Comparison of ENCODE assay signal across 15 cellular contexts in genomic region chr10:3542185-3542611, GRCh38.
DNase-seq lines count a peak whose midpoint lies in the region; ATAC-seq and TF ChIP-seq lines count a peak whose summit lies in the region.
"Had no signal": no experiment of that assay in that cellular context is flagged by ENCODE, and none has a peak within 500 bp of the region (broad histone marks: within the 10 kb centered on the region; RNA-seq: fewer than 3 reads in every experiment).

No MANE protein-coding gene starts in this region.

- no peak for TF ChIP-seq CTCF in cardiac fibroblast (IDR thresholded peaks at IDR 0.05; ENCODE audit: low read depth, low read length)

- H3K4me3 ChIP-seq in cardiac fibroblast (replicated peaks in 1 of 2; ENCODE audit: low read depth in 2 of 2, low read length in 2 of 2): no peak overlapping the region
- H3K4me3 ChIP-seq: lower lobe of right lung, SK-N-MC had no signal

- intact Hi-C loops in Right ventricle myocardium inferior (cut with DNase I) (no loop called here), cardiac septum (cut with DNase I) (no loop called here)

- DNase-seq in Right ventricle myocardium inferior (ENCODE audit: missing footprints): peak; percentile 65
- no peak for DNase-seq in cardiac septum (ENCODE audit: low spot score)
- peak; percentile 81 to 83 for DNase-seq in cardiac fibroblast (ENCODE audit: low read depth in 2 of 2)
- peak; percentile 23 for DNase-seq in kidney glomerular epithelial cell (lab: John Stamatoyannopoulos, UW)
- no peak for DNase-seq in occipital lobe (lab: John Stamatoyannopoulos, UW)
- DNase-seq in NCI-H524 (lab: John Stamatoyannopoulos, UW): no peak
- DNase-seq in activated CD4-positive, alpha-beta T cell treated with anti-CD3 and anti-CD28 coated beads for 4 hours: no peak
- DNase-seq: activated CD4-positive, alpha-beta T cell treated with anti-CD3 and anti-CD28 coated beads for 1 hour; cortex of kidney; lower lobe of right lung; MV-4-11; NCI-H510A; stimulated activated CD4-positive, alpha-beta T cell treated with anti-CD3 and anti-CD28 coated beads, Interleukin-4, amount 100 ng/mL, for 4 hours had no signal

- ATAC-seq in Right ventricle myocardium inferior: no peak
- no peak for ATAC-seq in HG03135 (IDR thresholded peaks at IDR 0.05; ENCODE audit: unreplicated experiment)

Comparison
In these comparisons a context has a peak if more than half of its experiments do, and no peak if none do; other contexts are left out.
1. DNase-seq: peak in Right ventricle myocardium inferior (single experiment), cardiac fibroblast (2 of 2) and kidney glomerular epithelial cell (single experiment); none in cardiac septum (single experiment), occipital lobe (single experiment), NCI-H524 (0 of 2) and activated CD4-positive, alpha-beta T cell treated with anti-CD3 and anti-CD28 coated beads for 4 hours (0 of 2).